In genomic region chr19:10568826-10569651, GRCh38 we compare ENCODE assay signal across 8 cellular contexts. TPM values are rescaled to one million over a fixed set of nuclear protein-coding genes. Genes with fewer than 3 reads are reported as not detected.
DNase-seq lines count a peak whose midpoint lies in the region; ATAC-seq, FAIRE-seq and TF ChIP-seq lines count a peak whose summit lies in the region.

Gene CDKN2D (minus strand): TSS chr19:10568979. CDS start chr19:10568653, 326 bp downstream.

- H2AFZ ChIP-seq in HepG2 (ENCODE audit: low read length): no peak within 1 kb of the TSS

- peaks cover 61% of the 10 kb centered on the region for H3K4me1 Mint-ChIP-seq in dendritic cell treated with granulocyte-macrophage colony-stimulating factor and Interleukin-4, amounts not matched to agents 40 ng/mL and 50 ng/mL, for 4 days (ENCODE audit: low read depth)

- peak within 1 kb of the TSS; percentile 61 to 85 (median 82) for H3K4me3 ChIP-seq in HepG2 (replicated peaks in 1 of 3; ENCODE audit: insufficient read depth in 1 of 3, low read depth in 2 of 3, low read length in 3 of 3)

- TF ChIP-seq POLR2A in HepG2 (IDR thresholded peaks at IDR 0.05; ENCODE audit: insufficient read depth in 1 of 2, low read depth in 2 of 2, low read length in 2 of 2): peak; percentile 18 to 71

- no peaks in the 10 kb centered on the region; a peak in 1 of 5 replicates for H3K36me3 ChIP-seq in HepG2 (replicated peaks in 1 of 2; ENCODE audit: control insufficient read depth in 1 of 2, insufficient read depth in 2 of 2, low read length in 2 of 2)

- DNase-seq in NCI-H748 treated with DMSO at 0.1 percent for 48 hours (lab: John Stamatoyannopoulos, UW) (peak; percentile 91), HepG2 (ENCODE audit: low spot score) (peak; percentile 98)
- DNase-seq in activated CD4-positive, alpha-beta T cell treated with anti-CD3 and anti-CD28 coated beads, Interleukin-2, amount 50 U/mL, for 24 hours (ENCODE audit: low read depth in 1 of 2, low spot score in 1 of 2): peak; percentile 99
- DNase-seq in stimulated activated CD4-positive, alpha-beta T cell treated with anti-CD3 and anti-CD28 coated beads, Interleukin-4, amount 100 ng/mL, for 1 hour: peak; percentile 100

- peak within 1 kb of the TSS; percentile 88 for H3K27ac Mint-ChIP-seq in dendritic cell treated with granulocyte-macrophage colony-stimulating factor and Interleukin-4, amounts not matched to agents 40 ng/mL and 50 ng/mL, for 4 days

- no peaks in the 10 kb centered on the region for H3K9me3 Mint-ChIP-seq in dendritic cell treated with granulocyte-macrophage colony-stimulating factor and Interleukin-4, amounts not matched to agents 40 ng/mL and 50 ng/mL, for 4 days

- TSS peak; percentile 94 for BruUV-seq in HepG2 (replicated peaks; lab: Mats Ljungman, UMichigan)

- POLR2A ChIA-PET in HepG2 (lab: Yijun Ruan, JAX): no interaction called here

- peak in 1 of 2 experiments; percentile 42; a peak in 1 of 4 replicates for TF ChIP-seq EP300 in HepG2 (IDR thresholded peaks at IDR 0.05; ENCODE audit: low read depth in 2 of 2, low read length in 2 of 2)
- TF ChIP-seq EP300 in HepG2 (CRISPR knock-in tag; IDR thresholded peaks at IDR 0.05; ENCODE audit: borderline replicate concordance): no peak

- TF ChIP-seq RAD21 in HepG2 (CRISPR knock-in tag; IDR thresholded peaks at IDR 0.05): 0 out of 2 replicates have a peak, but pooled peaks have one; percentile 31

- no peaks in the 10 kb centered on the region for H4K20me1 ChIP-seq in HepG2 (ENCODE audit: insufficient read depth, low read length)

- WGBS in HepG2 (ENCODE audit: low lambda C conversion rate): 2% methylated on average over 21 of the region's 71 CpGs

- H3K9ac ChIP-seq in HepG2 (ENCODE audit: insufficient read depth, low read depth, low read length): peak within 1 kb of the TSS; percentile 71

- H3K79me2 ChIP-seq in HepG2 (ENCODE audit: insufficient read depth, low read length): peaks cover 10% of the 10 kb centered on the region

- ATAC-seq in GM19372 (IDR thresholded peaks at IDR 0.05; ENCODE audit: low read depth, unreplicated experiment) (peak; percentile 63), HG03558 (IDR thresholded peaks at IDR 0.05; ENCODE audit: extremely low read depth, unreplicated experiment) (peak; percentile 40), HepG2 (peak; percentile 91)

- H3K27me3 Mint-ChIP-seq in dendritic cell treated with granulocyte-macrophage colony-stimulating factor and Interleukin-4, amounts not matched to agents 40 ng/mL and 50 ng/mL, for 4 days: peaks cover 6% of the 10 kb centered on the region

- intact Hi-C loops in dendritic cell treated with granulocyte-macrophage colony-stimulating factor and Interleukin-4, amounts not matched to agents 40 ng/mL and 50 ng/mL, for 4 days (cut with micrococcal nuclease): loop anchor here (2.0 to 5.0 kb wide), 2 partner anchors 66 to 128 kb away; partner anchors contain the start of gene KEAP1
- intact Hi-C loops in HepG2 (cut with micrococcal nuclease; ENCODE audit: unreplicated experiment): no loop called here

- H3K9me3 ChIP-seq in HepG2 (ENCODE audit: low read length): no peaks in the 10 kb centered on the region

- H3K4me2 ChIP-seq in HepG2 (ENCODE audit: low read depth, low read length): peak within 1 kb of the TSS; percentile 80

- H3K27me3 ChIP-seq in HepG2 (ENCODE audit: control insufficient read depth in 1 of 2, insufficient read depth in 2 of 2, low read length in 2 of 2): no peaks in the 10 kb centered on the region

- FAIRE-seq in HepG2 (lab: Jason Lieb, UNC): peak; percentile 70

- H3K4me3 Mint-ChIP-seq in dendritic cell treated with granulocyte-macrophage colony-stimulating factor and Interleukin-4, amounts not matched to agents 40 ng/mL and 50 ng/mL, for 4 days: peak within 1 kb of the TSS; percentile 78

- H3K4me1 ChIP-seq in HepG2 (ENCODE audit: insufficient read depth, low read length): peaks cover 54% of the 10 kb centered on the region

- CTCF ChIA-PET in HepG2 (lab: Yijun Ruan, JAX; ENCODE audit: low intra/inter-chr PET ratio, low total read pairs): no interaction called here

- peaks cover 12% of the 10 kb centered on the region for H3K36me3 Mint-ChIP-seq in dendritic cell treated with granulocyte-macrophage colony-stimulating factor and Interleukin-4, amounts not matched to agents 40 ng/mL and 50 ng/mL, for 4 days (ENCODE audit: low read depth)

- peak; percentile 21; the same call in 1 of the 2 replicates for TF ChIP-seq CTCF in C4-2B (conservative IDR thresholded peaks at IDR 0.05)
- 0 out of 2 replicates have a peak, but pooled peaks have one; percentile 20 for TF ChIP-seq CTCF in HepG2 (CRISPR knock-in tag; IDR thresholded peaks at IDR 0.05)

- in situ Hi-C loops in HepG2 (cut with HindIII; ENCODE audit: extremely low pct_ligation_motif_present, low pct_unique_long_range_greater_than_20kb): no loop called here

- H3K27ac ChIP-seq in C4-2B (peak within 1 kb of the TSS; percentile 90), HepG2 (ENCODE audit: extremely low read length, insufficient read depth, low read length) (peak within 1 kb of the TSS; percentile 93)

TF ChIP-seq in HepG2, 621 proteins besides CTCF, POLR2A, EP300 and RAD21 (continues in another document):
- TF ChIP-seq ZNF234 (CRISPR knock-in tag; conservative IDR thresholded peaks at IDR 0.05) (no peak), HNRNPK (IDR thresholded peaks at IDR 0.05; ENCODE audit: low read depth, low read length, poor library complexity, severe bottlenecking) (peak; percentile 44), ZNF878 (CRISPR knock-in tag; IDR thresholded peaks at IDR 0.05) (peak; percentile 100), ETV6 (CRISPR knock-in tag; conservative IDR thresholded peaks at IDR 0.05) (0 out of 2 replicates have a peak, but pooled peaks have one; percentile 32), TRAFD1 (CRISPR knock-in tag; IDR thresholded peaks at IDR 0.05; ENCODE audit: borderline replicate concordance) (no peak), ATF7 (IDR thresholded peaks at IDR 0.05) (no peak), ATF7 (CRISPR knock-in tag; IDR thresholded peaks at IDR 0.05) (0 out of 2 replicates have a peak, but pooled peaks have one; percentile 23), REPIN1 (CRISPR knock-in tag; IDR thresholded peaks at IDR 0.05; ENCODE audit: borderline replicate concordance, low read depth) (peak; percentile 96), ATF7-NPFF (CRISPR knock-in tag; IDR thresholded peaks at IDR 0.05; ENCODE audit: low read depth) (peak; percentile 99), SMAD1 (CRISPR knock-in tag; IDR thresholded peaks at IDR 0.05; ENCODE audit: borderline replicate concordance, low read depth) (no peak; the same call in 1 of the 2 replicates), SYNCRIP (IDR thresholded peaks at IDR 0.05; ENCODE audit: insufficient read depth, low read depth, low read length) (no peak), HCFC1 (IDR thresholded peaks at IDR 0.05; ENCODE audit: low read depth, low read length) (0 out of 2 replicates have a peak, but pooled peaks have one; percentile 12), ZNF589 (CRISPR knock-in tag; conservative IDR thresholded peaks at IDR 0.05) (peak; percentile 95), ZNF441 (CRISPR knock-in tag; IDR thresholded peaks at IDR 0.05; ENCODE audit: borderline replicate concordance) (peak; percentile 98), KMT2A (CRISPR knock-in tag; IDR thresholded peaks at IDR 0.05) (peak; percentile 63; the same call in 1 of the 2 replicates), HOXA9 (CRISPR knock-in tag; IDR thresholded peaks at IDR 0.05; ENCODE audit: borderline replicate concordance) (peak; percentile 79)

RNA-seq across cellular contexts. Expression of gene CDKN2D, which starts in this region (rescaled TPM):
- total RNA-seq in HepG2 (2016; rRNA removed; fragmentation: Illumina TruSeq; extraction: Trizol): 4.8 and 5.4 TPM in 2 replicates
- total RNA-seq in HepG2 (2016; cell fraction: cytosol; rRNA removed; fragmentation: Illumina TruSeq; extraction: Trizol; ENCODE audit: low read depth): 4.1 and 5.0 TPM in 2 replicates
- total RNA-seq in HepG2 (2016; cell fraction: insoluble cytoplasmic fraction; rRNA removed; fragmentation: Illumina TruSeq; extraction: Trizol): 4.8 and 5.1 TPM in 2 replicates
- 7.2 and 8.5 TPM in 2 replicates for total RNA-seq in HepG2 (2016; cell fraction: membrane; rRNA removed; fragmentation: Illumina TruSeq; extraction: Trizol)
- 2.6 and 3.2 TPM in 2 replicates for total RNA-seq in HepG2 (2016; cell fraction: nucleus; rRNA removed; fragmentation: Illumina TruSeq; extraction: Trizol)
- polyA plus RNA-seq in HepG2 (2011; rRNA removed): 8.0 and 8.6 TPM in 2 replicates
- 9.2 and 13.0 TPM in 2 replicates for polyA plus RNA-seq in HepG2 (2011; cell fraction: cytosol; rRNA removed)
- polyA plus RNA-seq in HepG2 (2011; cell fraction: nucleus; rRNA removed): 7.4 and 7.6 TPM in 2 replicates
- polyA plus RNA-seq in HepG2 (2012): 2.5 and 6.6 TPM in 2 replicates
- 6.2 and 7.7 TPM in 2 replicates for polyA plus RNA-seq in HepG2 (2016; cell fraction: cytosol; fragmentation: Illumina TruSeq; extraction: Trizol; ENCODE audit: low read depth)
- 6.3 and 8.0 TPM in 2 replicates for polyA plus RNA-seq in HepG2 (2016; cell fraction: insoluble cytoplasmic fraction; fragmentation: Illumina TruSeq; extraction: Trizol; ENCODE audit: low read depth)
- 8.2 and 8.7 TPM in 2 replicates for polyA plus RNA-seq in HepG2 (2016; cell fraction: membrane; fragmentation: Illumina TruSeq; extraction: Trizol; ENCODE audit: low read depth)
- 11.5 and 12.4 TPM in 2 replicates for polyA plus RNA-seq in HepG2 (2016; cell fraction: nucleus; fragmentation: Illumina TruSeq; extraction: Trizol; ENCODE audit: insufficient read depth, low read depth)
- 7.8 and 7.9 TPM in 2 replicates for polyA minus RNA-seq in HepG2 (2011; rRNA and poly(A)+ RNA removed; ENCODE audit: low replicate concordance)
- 1.8 and 2.3 TPM in 2 replicates for polyA minus RNA-seq in HepG2 (2011; cell fraction: cytosol; rRNA and poly(A)+ RNA removed)
- polyA minus RNA-seq in HepG2 (2011; cell fraction: nucleus; rRNA and poly(A)+ RNA removed): 0.39 and 0.87 TPM in 2 replicates

Comparison
In these comparisons a context has a peak if more than half of its experiments do, and no peak if none do; other contexts are left out.
1. Peak in every context shown above with its lines: DNase-seq, ATAC-seq, H3K4me3 ChIP-seq and H3K27ac ChIP-seq.
2. ATAC-seq: peak in every context shown above with its lines; median percentile 91 in HepG2; 63 in GM19372; 40 in HG03558.